In the genomic region with DNA sequence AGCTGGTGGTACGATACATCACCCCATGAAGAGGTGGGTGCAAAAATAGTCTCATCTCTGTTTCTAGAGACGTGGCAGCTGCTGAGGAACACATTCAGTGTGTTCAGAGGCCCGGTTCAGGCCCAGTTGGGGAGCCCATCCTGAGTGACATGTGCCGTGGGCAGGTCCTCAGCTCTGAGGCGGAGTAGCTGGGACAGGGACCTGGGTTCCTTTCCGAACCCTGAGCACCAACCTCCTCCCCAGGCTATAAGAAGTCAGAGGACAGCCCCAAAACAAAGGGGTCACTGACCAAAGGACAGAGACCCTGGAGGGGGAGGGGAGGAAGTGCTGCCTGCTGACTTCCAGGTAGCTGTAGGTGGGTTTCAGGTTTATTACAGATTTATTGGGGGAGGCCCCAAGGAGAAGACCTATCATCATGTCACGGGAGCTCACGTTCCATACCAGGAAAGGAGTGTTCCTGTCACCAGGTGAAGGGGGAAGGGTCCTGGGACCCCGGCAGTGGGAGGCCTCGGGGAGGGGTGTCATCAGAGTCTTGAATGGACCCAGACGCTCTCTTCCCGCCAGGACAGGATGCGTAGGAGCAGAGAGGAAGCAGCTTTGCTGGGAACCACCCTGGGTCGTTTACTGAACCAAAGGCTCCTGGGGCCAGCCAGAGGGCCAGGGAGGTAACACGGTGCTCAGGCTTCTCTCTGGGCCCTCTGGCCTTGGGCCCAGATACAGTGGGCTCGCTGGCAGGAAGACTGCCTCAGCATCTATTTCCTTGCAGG, we compare ENCODE assay signal across 8 cellular contexts. TPM values are rescaled to one million over a fixed set of nuclear protein-coding genes. Genes with fewer than 3 reads are reported as not detected.
DNase-seq lines count a peak whose midpoint lies in the region; ATAC-seq and TF ChIP-seq lines count a peak whose summit lies in the region.

No MANE protein-coding gene starts in this region.

- H3K27me3 Mint-ChIP-seq in T-helper 17 cell, result peaks cover 4% of the 10 kb centered on the region

- ATAC-seq in Right ventricle myocardium superior (ENCODE audit: poor library complexity) (peak; percentile 0), T-helper 17 cell (peak; percentile 7), left colon (peak; percentile 2), foreskin keratinocyte (no peak), HG03378 (IDR thresholded peaks at IDR 0.05; ENCODE audit: unreplicated experiment) (no peak)

- H3K4me3 Mint-ChIP-seq in T-helper 17 cell, result peak overlapping the region; percentile 87

- no peak overlapping the region for H3K4me3 ChIP-seq in uterus

- H3K4me1 ChIP-seq in uterus, result peaks cover 12 to 16% of the 10 kb centered on the region in 2 donors
- peaks cover 25% of the 10 kb centered on the region for H3K4me1 ChIP-seq in foreskin keratinocyte

- no peak for TF ChIP-seq CTCF in uterus (IDR thresholded peaks at IDR 0.05)
- no peak for TF ChIP-seq CTCF in foreskin keratinocyte (conservative IDR thresholded peaks at IDR 0.05)

- intact Hi-C loops in Right ventricle myocardium superior (cut with DNase I), result loop anchor here (2.0 to 10.0 kb wide), 2 partner anchors 113 to 237 kb away; a partner anchor contains a TSS
- intact Hi-C loops in cardiac septum (cut with DNase I), result loop anchor here (1.0 to 10.0 kb wide), 5 partner anchors 113 to 397 kb away; no protein-coding TSS in a partner anchor
- intact Hi-C loops in left colon (cut with DNase I, micrococcal nuclease), result loop anchor here in 1 of 2 donors (2.0 kb wide), 1 partner anchor 113 kb away; a partner anchor contains a TSS
- intact Hi-C loops in uterus (cut with DNase I; ENCODE audit: low total_unique reads), result loop anchor here (2.0 kb wide), 1 partner anchor 113 kb away; a partner anchor contains a TSS

- no peaks in the 10 kb centered on the region for H3K36me3 ChIP-seq in uterus

- H3K27ac Mint-ChIP-seq in T-helper 17 cell, result peak overlapping the region; percentile 99

- DNase-seq in Right ventricle myocardium superior (no peak), cardiac septum (ENCODE audit: low spot score) (no peak), T-helper 17 cell (no peak), left colon (no peak), uterus (peak; percentile 28 to 43), foreskin keratinocyte (no peak)
- DNase-seq in activated CD4-positive, CD25-positive, alpha-beta regulatory T cell treated with anti-CD3 and anti-CD28 coated beads, Interleukin-2, amount 50 U/mL, for 72 hours, result no peak

- H3K27me3 ChIP-seq in uterus, result no peaks in the 10 kb centered on the region
- no peaks in the 10 kb centered on the region for H3K27me3 ChIP-seq in foreskin keratinocyte

- H3K4me1 Mint-ChIP-seq in T-helper 17 cell, result peaks cover 46% of the 10 kb centered on the region

- H3K27ac ChIP-seq in uterus (peak overlapping the region; percentile 81 to 82), foreskin keratinocyte (no peak overlapping the region)

- H3K36me3 Mint-ChIP-seq in T-helper 17 cell (ENCODE audit: low read depth), result peaks cover 3% of the 10 kb centered on the region

- no peaks in the 10 kb centered on the region for H3K9me3 ChIP-seq in T-helper 17 cell (ENCODE audit: control insufficient read depth, low read length, poor library complexity, severe bottlenecking)
- H3K9me3 ChIP-seq in uterus, result no peaks in the 10 kb centered on the region

- TF ChIP-seq POLR2A in uterus (IDR thresholded peaks at IDR 0.05), result no peak

RNA-seq across cellular contexts. Expression of a gene that starts 4.9 kb away (rescaled TPM):
- total RNA-seq in Right ventricle myocardium superior, result 84.7 TPM
- 89.3 TPM for total RNA-seq in cardiac septum
- under 1 TPM in 1 of 2 donors, not detected in 1; 0.62 TPM for total RNA-seq in T-helper 17 cell
- 10 to 100 TPM; 85.0 to 89.2 TPM for total RNA-seq in left colon
- total RNA-seq in uterus, result 1 to 10 TPM; 1.3 to 5.7 (median 3.3) TPM
- 0.48 and 0.49 TPM in 2 replicates for total RNA-seq in foreskin keratinocyte
- 0.45 and 0.50 TPM in 2 replicates for polyA plus RNA-seq in foreskin keratinocyte

RNA-seq across cellular contexts. Expression of a gene that starts 36.6 kb away (rescaled TPM):
- total RNA-seq in Right ventricle myocardium superior (7.2 TPM), cardiac septum (10.5 TPM), T-helper 17 cell (10 to 100 TPM; 10.2 to 10.4 TPM), left colon (1 to 10 TPM; 3.1 to 6.2 TPM), uterus (10 to 100 TPM in 3 of 4 donors, 1 to 10 TPM in 1; 5.9 to 39.7 (median 16.2) TPM), foreskin keratinocyte (12.9 and 15.5 TPM in 2 replicates)
- 2.7 and 4.3 TPM in 2 replicates for polyA plus RNA-seq in foreskin keratinocyte

Comparison
In these comparisons a context has a peak if more than half of its experiments do, and no peak if none do; other contexts are left out.
1. ATAC-seq: peak in Right ventricle myocardium superior (single experiment), T-helper 17 cell (single experiment) and left colon (single experiment); none in foreskin keratinocyte (single experiment) and HG03378 (single experiment).
2. DNase-seq: peak in uterus (2 of 2); none in Right ventricle myocardium superior (single experiment), cardiac septum (single experiment), T-helper 17 cell (0 of 3), left colon (0 of 2), foreskin keratinocyte (0 of 2) and activated CD4-positive, CD25-positive, alpha-beta regulatory T cell treated with anti-CD3 and anti-CD28 coated beads, Interleukin-2, amount 50 U/mL, for 72 hours (single experiment).
3. RNA of a gene that starts 4.9 kb away (total RNA-seq): 89.3 TPM in cardiac septum (single experiment), 85.0 to 89.2 TPM in left colon and 84.7 TPM in Right ventricle myocardium superior (single experiment); 1.3 to 5.7 TPM in uterus, 0.62 TPM in T-helper 17 cell and 0.48 to 0.49 TPM in foreskin keratinocyte; every median in the first group is over 10 times any median in the second.